Comparison of ENCODE assay signal across 18 cellular contexts in genomic region chr16:89831810-89832328, GRCh38. TPM values are rescaled to one million over a fixed set of nuclear protein-coding genes. Genes with fewer than 3 reads are reported as not detected.
DNase-seq lines count a peak whose midpoint lies in the region; ATAC-seq, FAIRE-seq and TF ChIP-seq lines count a peak whose summit lies in the region.
"Had no signal": no experiment of that assay in that cellular context is flagged by ENCODE, and none has a peak within 500 bp of the region (broad histone marks: within the 10 kb centered on the region; RNA-seq: fewer than 3 reads in every experiment).

No MANE protein-coding gene starts in this region.

- H4K20me1 ChIP-seq in K562 (replicated peaks; ENCODE audit: control insufficient read depth, insufficient read depth, low read length), result 0 out of 2 replicates have a peak, but pooled peaks cover 6% of the 10 kb centered on the region

- TF ChIP-seq EP300 in K562 (IDR thresholded peaks at IDR 0.05; ENCODE audit: low read length) (no peak), stomach (IDR thresholded peaks at IDR 0.05) (no peak)

- no peak for FAIRE-seq in K562 (lab: Jason Lieb, UNC)
- FAIRE-seq: GM12878, GM18507 had no signal

- H3K27me3 Mint-ChIP-seq in neural crest cell (ENCODE audit: low read depth), result no peaks in the 10 kb centered on the region
- H3K27me3 Mint-ChIP-seq in CD4-positive, alpha-beta memory T cell, result peaks cover 15 to 17% of the 10 kb centered on the region in 2 donors

- H3K27ac Mint-ChIP-seq in neural crest cell (ENCODE audit: unreplicated experiment), result peak overlapping the region; percentile 71
- peak overlapping the region in 1 of 7 donors; percentile 87 for H3K27ac Mint-ChIP-seq in CD4-positive, alpha-beta memory T cell
- H3K27ac Mint-ChIP-seq: CD14-positive monocyte; CD8-positive, alpha-beta memory T cell; HFFc6 had no signal

- H3K4me2 ChIP-seq in K562 (ENCODE audit: insufficient read depth, low read length), result no peak overlapping the region

- no peaks in the 10 kb centered on the region; the same call in 1 of the 2 replicates for H3K9me3 ChIP-seq in K562 (replicated peaks; ENCODE audit: control insufficient read depth, insufficient read depth, low read depth, low read length)
- no peaks in the 10 kb centered on the region for H3K9me3 ChIP-seq in stomach
- no peaks in the 10 kb centered on the region for H3K9me3 ChIP-seq in CD4-positive, alpha-beta memory T cell (ENCODE audit: control insufficient read depth in 1 of 2, low read length in 2 of 2)
- H3K9me3 ChIP-seq: HAP-1 had no signal

- H3K9me3 Mint-ChIP-seq in neural crest cell, result no peaks in the 10 kb centered on the region
- peaks cover 0 to 3% (median 0%) of the 10 kb centered on the region in 8 donors for H3K9me3 Mint-ChIP-seq in CD4-positive, alpha-beta memory T cell

- WGBS in K562 (ENCODE audit: insufficient coverage, low coverage, missing lambda C conversion rate), result 93% methylated on average over 18 of the region's 25 CpGs
- 90 to 97% (median 95%) methylated on average over 24 to 25 of the region's 25 CpGs for WGBS in stomach, 5 donors

- no peak for TF ChIP-seq RAD21 in K562 (CRISPR knock-in tag; conservative IDR thresholded peaks at IDR 0.05 in 1 of 2, IDR thresholded peaks at IDR 0.05 in 1 of 2)

- H3K36me3 Mint-ChIP-seq in neural crest cell (ENCODE audit: low read depth), result peaks cover 10% of the 10 kb centered on the region
- no peaks in the 10 kb centered on the region for H3K36me3 Mint-ChIP-seq in CD4-positive, alpha-beta memory T cell

- BruUV-seq in K562 (replicated peaks; lab: Mats Ljungman, UMichigan), result no TSS peak

- H3K27me3 ChIP-seq in H7 (ENCODE audit: control insufficient read depth, insufficient read depth, low read length) (0 out of 2 replicates have a peak, but pooled peaks cover 1% of the 10 kb centered on the region), K562 (ENCODE audit: control insufficient read depth in 2 of 2, insufficient read depth in 2 of 2, low read length in 2 of 2) (no peaks in the 10 kb centered on the region), stomach (peaks cover 0 to 38% (median 0%) of the 10 kb centered on the region in 3 donors)
- H3K27me3 ChIP-seq in CD4-positive, alpha-beta memory T cell (ENCODE audit: insufficient read depth, low read length), result peaks cover 15% of the 10 kb centered on the region

- H3K4me1 ChIP-seq in K562 (replicated peaks in 1 of 2; ENCODE audit: control insufficient read depth in 2 of 2, insufficient read depth in 2 of 2, low read length in 2 of 2), result peaks cover 9 to 40% of the 10 kb centered on the region in 2 experiments
- peaks cover 10 to 34% (median 24%) of the 10 kb centered on the region in 4 donors for H3K4me1 ChIP-seq in stomach
- peaks cover 8% of the 10 kb centered on the region for H3K4me1 ChIP-seq in CD4-positive, alpha-beta memory T cell (ENCODE audit: insufficient read depth, low read length)

- H3K4me1 Mint-ChIP-seq in neural crest cell, result peaks cover 16% of the 10 kb centered on the region
- peaks cover 2 to 16% (median 6%) of the 10 kb centered on the region in 4 donors for H3K4me1 Mint-ChIP-seq in CD4-positive, alpha-beta memory T cell

- H3K27ac ChIP-seq in K562 (ENCODE audit: extremely low read depth, low read depth, low read length) (no peak overlapping the region), stomach (no peak overlapping the region)
- no peak overlapping the region for H3K27ac ChIP-seq in CD4-positive, alpha-beta memory T cell (ENCODE audit: low read depth, low read length)
- H3K27ac ChIP-seq: 22Rv1 had no signal

- in situ Hi-C loops in K562 (cut with MboI), result no loop called here

- no peaks in the 10 kb centered on the region for H3K79me2 ChIP-seq in K562 (ENCODE audit: control insufficient read depth, insufficient read depth, low read length)

- POLR2A ChIA-PET in K562 (lab: Yijun Ruan, JAX), result interaction anchor here (0.7 to 2.6 kb wide), 2 partner anchors 12 to 14 kb away, joined by 3 to 6 read pairs; no protein-coding TSS in a partner anchor
- POLR2A ChIA-PET in CD4-positive, alpha-beta memory T cell (lab: Charles Lee; ENCODE audit: partially characterized antibody), result no interaction called here

- no peak overlapping the region for H3K4me3 ChIP-seq in H7 (ENCODE audit: insufficient read depth, low read depth, low read length)
- H3K4me3 ChIP-seq in K562, result no peak overlapping the region
- no peak overlapping the region for H3K4me3 ChIP-seq in stomach
- no peak overlapping the region for H3K4me3 ChIP-seq in CD4-positive, alpha-beta memory T cell (ENCODE audit: low read length in 2 of 2)
- H3K4me3 ChIP-seq: GM12878, HAP-1 had no signal

- no peaks in the 10 kb centered on the region for H3K36me3 ChIP-seq in H7 (replicated peaks; ENCODE audit: control insufficient read depth, insufficient read depth, low read length)
- peaks cover 2% of the 10 kb centered on the region; the same call in 1 of the 3 replicates for H3K36me3 ChIP-seq in K562 (ENCODE audit: control insufficient read depth, insufficient read depth, low read length)
- H3K36me3 ChIP-seq in stomach, result no peaks in the 10 kb centered on the region
- H3K36me3 ChIP-seq in CD4-positive, alpha-beta memory T cell (ENCODE audit: insufficient read depth, low read length), result no peaks in the 10 kb centered on the region
- H3K36me3 ChIP-seq: HAP-1 had no signal

- H3K4me3 Mint-ChIP-seq in neural crest cell, result peak overlapping the region; percentile 47
- no peak overlapping the region for H3K4me3 Mint-ChIP-seq in CD4-positive, alpha-beta memory T cell
- H3K4me3 Mint-ChIP-seq: CD14-positive monocyte, HFFc6 had no signal

- intact Hi-C loops in K562 (cut with micrococcal nuclease) (no loop called here), stomach (cut with DNase I; ENCODE audit: low total_unique reads) (no loop called here)
- intact Hi-C loops in CD4-positive, alpha-beta memory T cell (cut with micrococcal nuclease), result no loop called here

- no peak overlapping the region for H2AFZ ChIP-seq in K562 (ENCODE audit: low read depth, low read length)

- TF ChIP-seq POLR2A in K562 (conservative IDR thresholded peaks at IDR 0.05) (no peak), stomach (IDR thresholded peaks at IDR 0.05) (no peak)

- CTCF ChIA-PET in K562 (lab: Yijun Ruan, JAX; ENCODE audit: low intra/inter-chr PET ratio), result no interaction called here
- CTCF ChIA-PET in CD4-positive, alpha-beta memory T cell (lab: Charles Lee; ENCODE audit: partially characterized antibody), result no interaction called here

- H3K9ac ChIP-seq in K562 (ENCODE audit: insufficient read depth in 1 of 2, low read depth in 2 of 2, low read length in 2 of 2), result peak overlapping the region in 1 of 2 experiments; percentile 45; a peak in 1 of 4 replicates

- TF ChIP-seq CTCF in K562 (IDR thresholded peaks at IDR 0.05 in 2 of 3, conservative IDR thresholded peaks at IDR 0.05 in 1 of 3; ENCODE audit: insufficient read depth in 2 of 3, low read depth in 1 of 3, low read length in 3 of 3), result no peak
- TF ChIP-seq CTCF in neural crest cell (conservative IDR thresholded peaks at IDR 0.05), result no peak
- TF ChIP-seq CTCF in stomach (IDR thresholded peaks at IDR 0.05), result no peak

- DNase-seq in NCI-H2171 (lab: John Stamatoyannopoulos, UW) (peak; percentile 15), NCI-H2171 treated with DMSO at 0.1 percent for 48 hours (lab: John Stamatoyannopoulos, UW) (no peak), H7 (peak; percentile 36), K562 (ENCODE audit: extremely low read depth in 1 of 4, low spot score in 3 of 4) (no peak), neural crest cell (ENCODE audit: low read depth, low spot score) (no peak), NCI-H510A (lab: John Stamatoyannopoulos, UW) (no peak), stomach (no peak)
- DNase-seq in CD4-positive, alpha-beta memory T cell, result no peak
- DNase-seq: CD8-positive, alpha-beta memory T cell; DMS 273 treated with DMSO at 0.1 percent for 48 hours; DMS79; GOT3; HFFc6 had no signal

- ATAC-seq in K562, result no peak
- ATAC-seq: GM12878 had no signal

- no peaks in the 10 kb centered on the region for H3K9me1 ChIP-seq in K562 (ENCODE audit: control insufficient read depth, insufficient read depth, low read length)

RNA-seq across cellular contexts. Expression of gene SPIRE2, which starts 3.6 kb away (rescaled TPM):
- 8.2 and 9.6 TPM in 2 replicates for total RNA-seq in H7 (2014; rRNA removed; shearing (Covaris generic))
- 16.2 and 31.3 TPM in 2 replicates for total RNA-seq in K562 (2011; cell fraction: chromatin; rRNA removed; ENCODE audit: low replicate concordance)
- total RNA-seq in K562 (2011; cell fraction: nucleolus; rRNA removed), result 15.7 and 25.0 TPM in 2 replicates
- 13.4 and 13.9 TPM in 2 replicates for total RNA-seq in K562 (2011; cell fraction: nucleoplasm; rRNA removed)
- total RNA-seq in K562 (2014; rRNA removed) (6.5 and 6.9 TPM in 2 replicates), K562 (2014; rRNA removed; fragmentation: Illumina TruSeq; extraction: Trizol) (2.9 TPM in 2 replicates), K562 (2015; rRNA removed; fragmentation: Illumina TruSeq; extraction: Trizol) (4.1 and 4.6 TPM in 2 replicates), K562 (2021) (6.9 and 8.9 TPM in 2 replicates), neural crest cell (18.0 and 19.3 TPM in 2 replicates), stomach (100 to 1,000 TPM in 1 of 5 donors, 10 to 100 TPM in 4; 17.3 to 230 (median 35.5) TPM)
- polyA plus RNA-seq in K562 (2011; rRNA removed) (4.7 and 6.0 TPM in 2 replicates), K562 (2014; fragmentation: Illumina TruSeq; extraction: Trizol) (3.9 and 4.0 TPM in 2 replicates), K562 (2014; fragmentation: Nextera tagmentation; extraction: Ambion mirVana) (under 1 TPM; 0.70 to 0.76 TPM), K562 (2014; rRNA removed) (5.5 and 7.5 TPM in 2 replicates), stomach (10 to 100 TPM in 1 of 3 donors, 1 to 10 TPM in 2; 3.9 to 26.0 (median 6.5) TPM)
- 4.6 and 8.1 TPM in 2 replicates for polyA plus RNA-seq in K562 (2011; cell fraction: cytosol; rRNA removed)
- 19.7 and 32.5 TPM in 2 replicates for polyA plus RNA-seq in K562 (2011; cell fraction: nucleus; rRNA removed)
- polyA plus RNA-seq in K562 (2012), result 3.8 and 5.7 TPM in 2 replicates
- 2.1 and 3.5 TPM in 2 replicates for polyA minus RNA-seq in K562 (2011; rRNA and poly(A)+ RNA removed)
- polyA minus RNA-seq in K562 (2011; cell fraction: cytosol; rRNA and poly(A)+ RNA removed), result 4.3 and 7.3 TPM in 2 replicates
- polyA minus RNA-seq in K562 (2011; cell fraction: nucleus; rRNA and poly(A)+ RNA removed), result 6.5 and 8.2 TPM in 2 replicates
- 1 to 10 TPM; 3.0 to 3.3 TPM for total RNA-seq in CD4-positive, alpha-beta memory T cell
- polyA plus RNA-seq in CD4-positive, alpha-beta memory T cell, result under 1 TPM in 1 of 2 donors, not detected in 1; 0.71 TPM

RNA-seq across cellular contexts. Expression of gene FANCA, which starts 15.4 kb away (rescaled TPM):
- total RNA-seq in H7 (2014; rRNA removed; shearing (Covaris generic)), result 51.9 and 52.0 TPM in 2 replicates
- total RNA-seq in K562 (2011; cell fraction: chromatin; rRNA removed; ENCODE audit: low replicate concordance), result 912 and 1,798 TPM in 2 replicates
- total RNA-seq in K562 (2011; cell fraction: nucleolus; rRNA removed), result 750 and 775 TPM in 2 replicates
- total RNA-seq in K562 (2011; cell fraction: nucleoplasm; rRNA removed), result 650 and 708 TPM in 2 replicates
- total RNA-seq in K562 (2014; rRNA removed) (53.4 and 72.0 TPM in 2 replicates), K562 (2014; rRNA removed; fragmentation: Illumina TruSeq; extraction: Trizol) (40.2 and 48.6 TPM in 2 replicates), K562 (2015; rRNA removed; fragmentation: Illumina TruSeq; extraction: Trizol) (46.4 and 51.6 TPM in 2 replicates), K562 (2021) (108 and 115 TPM in 2 replicates), neural crest cell (118 and 129 TPM in 2 replicates), stomach (100 to 1,000 TPM in 2 of 5 donors, 10 to 100 TPM in 3; 10.7 to 276 (median 29.3) TPM)
- polyA plus RNA-seq in K562 (2011; rRNA removed) (65.4 and 83.5 TPM in 2 replicates), K562 (2014; fragmentation: Illumina TruSeq; extraction: Trizol) (72.8 and 78.9 TPM in 2 replicates), K562 (2014; fragmentation: Nextera tagmentation; extraction: Ambion mirVana) (1 to 10 TPM; 6.9 to 9.3 TPM), K562 (2014; rRNA removed) (114 TPM in 2 replicates), stomach (10 to 100 TPM in 1 of 3 donors, 1 to 10 TPM in 2; 3.8 to 10.4 (median 6.1) TPM)
- polyA plus RNA-seq in K562 (2011; cell fraction: cytosol; rRNA removed), result 48.3 and 57.4 TPM in 2 replicates
- polyA plus RNA-seq in K562 (2011; cell fraction: nucleus; rRNA removed), result 378 and 509 TPM in 2 replicates
- polyA plus RNA-seq in K562 (2012), result 61.8 and 65.9 TPM in 2 replicates
- polyA minus RNA-seq in K562 (2011; rRNA and poly(A)+ RNA removed), result 109 and 120 TPM in 2 replicates
- 54.5 and 57.5 TPM in 2 replicates for polyA minus RNA-seq in K562 (2011; cell fraction: cytosol; rRNA and poly(A)+ RNA removed)
- 197 and 206 TPM in 2 replicates for polyA minus RNA-seq in K562 (2011; cell fraction: nucleus; rRNA and poly(A)+ RNA removed)
- total RNA-seq in CD4-positive, alpha-beta memory T cell, result 10 to 100 TPM in 1 of 2 experiments, 1 to 10 TPM in 1; 9.6 to 10.1 TPM
- polyA plus RNA-seq in CD4-positive, alpha-beta memory T cell, result 1 to 10 TPM; 4.6 to 8.1 TPM

RNA-seq across cellular contexts. Expression of gene TCF25, which starts 41.5 kb away (rescaled TPM):
- total RNA-seq in H7 (2014; rRNA removed; shearing (Covaris generic)), result 70.5 and 71.8 TPM in 2 replicates
- 678 and 1,286 TPM in 2 replicates for total RNA-seq in K562 (2011; cell fraction: chromatin; rRNA removed; ENCODE audit: low replicate concordance)
- total RNA-seq in K562 (2011; cell fraction: nucleolus; rRNA removed), result 495 and 571 TPM in 2 replicates
- total RNA-seq in K562 (2011; cell fraction: nucleoplasm; rRNA removed), result 387 and 470 TPM in 2 replicates
- total RNA-seq in K562 (2014; rRNA removed), result 102 and 110 TPM in 2 replicates
- 37.2 and 38.0 TPM in 2 replicates for total RNA-seq in K562 (2014; rRNA removed; fragmentation: Illumina TruSeq; extraction: Trizol)
- total RNA-seq in K562 (2015; rRNA removed; fragmentation: Illumina TruSeq; extraction: Trizol), result 63.2 and 65.1 TPM in 2 replicates
- total RNA-seq in K562 (2021), result 123 and 140 TPM in 2 replicates
- 83.8 and 123 TPM in 2 replicates for polyA plus RNA-seq in K562 (2011; rRNA removed)
- polyA plus RNA-seq in K562 (2011; cell fraction: cytosol; rRNA removed), result 86.7 and 116 TPM in 2 replicates
- 392 and 540 TPM in 2 replicates for polyA plus RNA-seq in K562 (2011; cell fraction: nucleus; rRNA removed)
- polyA plus RNA-seq in K562 (2012), result 147 and 150 TPM in 2 replicates
- polyA plus RNA-seq in K562 (2014; fragmentation: Illumina TruSeq; extraction: Trizol), result 87.5 and 96.8 TPM in 2 replicates
- 1 to 10 TPM; 9.0 TPM for polyA plus RNA-seq in K562 (2014; fragmentation: Nextera tagmentation; extraction: Ambion mirVana)
- polyA plus RNA-seq in K562 (2014; rRNA removed), result 122 and 154 TPM in 2 replicates
- polyA minus RNA-seq in K562 (2011; rRNA and poly(A)+ RNA removed), result 51.2 and 58.2 TPM in 2 replicates
- polyA minus RNA-seq in K562 (2011; cell fraction: cytosol; rRNA and poly(A)+ RNA removed), result 47.2 and 50.0 TPM in 2 replicates
- 72.7 and 97.1 TPM in 2 replicates for polyA minus RNA-seq in K562 (2011; cell fraction: nucleus; rRNA and poly(A)+ RNA removed)
- total RNA-seq in neural crest cell, result 198 and 209 TPM in 2 replicates
- 100 to 1,000 TPM; 132 to 748 (median 335) TPM for total RNA-seq in stomach
- polyA plus RNA-seq in stomach, result 100 to 1,000 TPM; 124 to 276 (median 146) TPM
- total RNA-seq in CD4-positive, alpha-beta memory T cell, result 100 to 1,000 TPM; 283 to 308 TPM
- 100 to 1,000 TPM in 1 of 2 donors, 10 to 100 TPM in 1; 86.4 to 108 TPM for polyA plus RNA-seq in CD4-positive, alpha-beta memory T cell

Comparison
In these comparisons a context has a peak if more than half of its experiments do, and no peak if none do; other contexts are left out.
1. DNase-seq: peak in NCI-H2171 (single experiment) and H7 (single experiment); none in NCI-H2171 treated with DMSO at 0.1 percent for 48 hours (single experiment), K562 (0 of 4), neural crest cell (single experiment), NCI-H510A (single experiment), stomach (single experiment) and CD4-positive, alpha-beta memory T cell (0 of 5).